23 cellular contexts compared by ENCODE assay signal in the genomic region with DNA sequence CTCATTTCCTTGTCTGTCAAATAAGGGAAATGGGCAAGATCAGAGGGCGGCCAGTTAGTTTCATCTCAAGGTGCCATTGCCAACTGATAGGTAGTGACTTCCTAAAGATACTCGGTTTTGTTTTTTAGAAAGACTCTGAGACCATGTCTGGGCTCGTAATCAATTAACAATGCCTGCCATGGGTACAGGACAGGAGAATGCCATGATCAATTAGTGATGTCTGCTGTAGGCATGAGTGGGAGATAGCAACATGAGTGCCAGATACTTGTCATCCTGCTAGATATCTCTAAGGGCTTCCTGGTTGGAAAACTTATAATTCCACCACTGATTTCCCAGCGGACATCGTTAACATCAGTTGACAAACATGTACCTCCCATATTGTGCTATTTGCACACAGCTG.
"Had no signal": no experiment of that assay in that cellular context is flagged by ENCODE, and none has a peak within 500 bp of the region (broad histone marks: within the 10 kb centered on the region; RNA-seq: fewer than 3 reads in every experiment).

No MANE protein-coding gene starts in this region.

- ATAC-seq: right lobe of liver; stimulated activated effector memory CD8-positive, alpha-beta T cell treated with anti-CD3 and anti-CD28 coated beads, Interleukin-12 subunit alpha, Interleukin-12 subunit beta, amount 100 ng/mL, for 72 hours; stimulated activated naive CD8-positive, alpha-beta T cell treated with anti-CD3 and anti-CD28 coated beads, Interleukin-15, amount 100 ng/mL, for 72 hours; T-helper 17 cell had no signal

- H3K36me3 ChIP-seq: pancreas, right lobe of liver, suprapubic skin, tibial nerve, uterus had no signal

- H3K9me3 ChIP-seq: pancreas, right lobe of liver, suprapubic skin, tibial nerve, uterus had no signal

- H3K27ac ChIP-seq: pancreas, right lobe of liver, uterus had no signal

- DNase-seq: activated CD4-positive, alpha-beta memory T cell treated with anti-CD3 and anti-CD28 coated beads for 36 hours; activated CD4-positive, alpha-beta T cell treated with anti-CD3 and anti-CD28 coated beads for 4 hours; activated CD4-positive, CD25-positive, alpha-beta regulatory T cell; activated effector memory CD4-positive, alpha-beta T cell treated with Interleukin-2 at 50 U/mL for 16 hours; activated naive CD8-positive, alpha-beta T cell treated with anti-CD3 and anti-CD28 coated beads, Interleukin-2, amount 10 ng/mL, durations not matched to agents 7 days and 5 days; activated T-cell treated with anti-CD3 and anti-CD28 coated beads, Interleukin-2, amount 50 U/mL, for 48 hours; amniotic stem cell; cerebellar nuclear complex; cortex of kidney; endodermal cell; foreskin melanocyte; hypothalamus; midbrain; stimulated activated CD4-positive, alpha-beta T cell treated with anti-CD3 and anti-CD28 coated beads, Interleukin-2, amount 100 ng/mL, for 24 hours; stimulated activated naive CD8-positive, alpha-beta T cell treated with anti-CD3 and anti-CD28 coated beads, Interleukin-15, amount 100 ng/mL, for 72 hours; T-helper 17 cell; uterus had no signal

- H3K4me3 ChIP-seq: pancreas, right lobe of liver, skin epidermis, suprapubic skin, tibial nerve, uterus had no signal

- H3K4me1 ChIP-seq: uterus had no signal

- H3K27me3 ChIP-seq: pancreas, right lobe of liver, suprapubic skin, tibial nerve, uterus had no signal
